In the genomic region with DNA sequence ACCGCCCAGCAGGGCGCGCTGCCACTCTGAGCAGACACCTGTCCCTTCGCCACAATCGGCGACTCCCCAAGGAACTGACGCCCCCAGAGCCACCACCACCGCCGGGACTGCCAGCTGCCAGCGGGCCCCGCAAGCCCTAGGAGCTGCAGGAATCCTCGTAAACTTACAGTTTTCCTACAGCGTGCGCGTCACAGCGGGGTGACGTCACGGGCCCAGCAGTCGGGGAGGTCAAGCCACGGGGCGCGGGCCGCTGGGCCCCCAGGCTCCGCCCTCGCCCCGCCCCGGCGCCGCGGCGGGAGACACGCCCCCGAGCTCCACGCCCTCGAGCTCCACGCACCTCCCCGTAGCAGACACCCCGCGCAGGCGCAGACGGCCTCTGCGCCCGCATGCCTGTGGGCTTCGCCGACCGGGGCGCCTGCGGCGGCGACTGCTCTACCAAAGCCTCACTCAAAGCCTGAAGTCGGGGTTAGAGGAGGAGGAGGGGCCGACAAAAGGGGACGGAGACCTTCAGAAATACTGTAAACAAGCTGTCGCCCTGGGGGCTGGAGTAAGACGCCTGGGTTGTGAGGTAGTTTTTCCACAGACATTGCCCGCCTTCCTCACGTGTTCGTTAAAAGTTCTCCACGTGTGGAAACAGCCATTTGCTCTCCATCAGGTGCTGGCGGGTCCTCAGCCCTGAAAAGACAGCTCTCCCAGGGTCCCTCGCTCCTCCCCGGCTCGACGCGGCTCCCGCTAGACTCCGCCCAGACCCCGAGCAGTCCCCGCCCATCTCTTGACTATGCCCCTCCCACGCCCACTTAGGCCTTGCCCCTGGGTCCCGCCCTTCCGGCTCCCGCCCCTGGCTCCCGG, we compare ENCODE assay signal across 8 cellular contexts. TPM values are rescaled to one million over a fixed set of nuclear protein-coding genes. Genes with fewer than 3 reads are reported as not detected.
DNase-seq lines count a peak whose midpoint lies in the region; ATAC-seq lines count a peak whose summit lies in the region.

A gene with protein sequence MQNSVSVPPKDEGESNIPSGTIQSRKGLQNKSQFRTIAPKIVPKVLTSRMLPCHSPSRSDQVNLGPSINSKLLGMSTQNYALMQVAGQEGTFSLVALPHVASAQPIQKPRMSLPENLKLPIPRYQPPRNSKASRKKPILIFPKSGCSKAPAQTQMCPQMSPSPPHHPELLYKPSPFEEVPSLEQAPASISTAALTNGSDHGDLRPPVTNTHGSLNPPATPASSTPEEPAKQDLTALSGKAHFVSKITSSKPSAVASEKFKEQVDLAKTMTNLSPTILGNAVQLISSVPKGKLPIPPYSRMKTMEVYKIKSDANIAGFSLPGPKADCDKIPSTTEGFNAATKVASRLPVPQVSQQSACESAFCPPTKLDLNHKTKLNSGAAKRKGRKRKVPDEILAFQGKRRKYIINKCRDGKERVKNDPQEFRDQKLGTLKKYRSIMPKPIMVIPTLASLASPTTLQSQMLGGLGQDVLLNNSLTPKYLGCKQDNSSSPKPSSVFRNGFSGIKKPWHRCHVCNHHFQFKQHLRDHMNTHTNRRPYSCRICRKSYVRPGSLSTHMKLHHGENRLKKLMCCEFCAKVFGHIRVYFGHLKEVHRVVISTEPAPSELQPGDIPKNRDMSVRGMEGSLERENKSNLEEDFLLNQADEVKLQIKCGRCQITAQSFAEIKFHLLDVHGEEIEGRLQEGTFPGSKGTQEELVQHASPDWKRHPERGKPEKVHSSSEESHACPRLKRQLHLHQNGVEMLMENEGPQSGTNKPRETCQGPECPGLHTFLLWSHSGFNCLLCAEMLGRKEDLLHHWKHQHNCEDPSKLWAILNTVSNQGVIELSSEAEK (minus strand): TSS at position 200 of the 849 bp plus-strand sequence. CDS start 154,831 bp downstream, outside the sequence.

- H3K79me2 ChIP-seq in mesendoderm (ENCODE audit: control insufficient read depth, insufficient read depth, low read length): no peaks in the 10 kb centered on the region

- H3K36me3 ChIP-seq in effector memory CD4-positive, alpha-beta T cell (ENCODE audit: control insufficient read depth, insufficient read depth, low read length): no peaks in the 10 kb centered on the region
- H3K36me3 ChIP-seq in mesendoderm (ENCODE audit: control insufficient read depth, insufficient read depth, low read length): no peaks in the 10 kb centered on the region

- H3K4me1 ChIP-seq in effector memory CD4-positive, alpha-beta T cell (ENCODE audit: control insufficient read depth, insufficient read depth, low read length, poor library complexity, severe bottlenecking): peaks cover 9% of the 10 kb centered on the region
- H3K4me1 ChIP-seq in mesendoderm (ENCODE audit: control insufficient read depth, low read depth, low read length): no peaks in the 10 kb centered on the region

- no peak within 1 kb of the TSS for H2BK5ac ChIP-seq in mesendoderm (ENCODE audit: low read length)

- H3K9me3 ChIP-seq in effector memory CD4-positive, alpha-beta T cell (ENCODE audit: control insufficient read depth, low read length): no peaks in the 10 kb centered on the region

- peak within 1 kb of the TSS; percentile 57 for H3K4me3 ChIP-seq in effector memory CD4-positive, alpha-beta T cell (ENCODE audit: insufficient read depth, low read depth, low read length, poor library complexity, severe bottlenecking)
- peak within 1 kb of the TSS; percentile 60 for H3K4me3 ChIP-seq in mesendoderm (ENCODE audit: low read length)

- no peak within 1 kb of the TSS for H4K5ac ChIP-seq in mesendoderm (ENCODE audit: low read length)

- H3K27ac ChIP-seq in effector memory CD4-positive, alpha-beta T cell (ENCODE audit: insufficient read depth, low read length, poor library complexity, severe bottlenecking): peak within 1 kb of the TSS; percentile 89
- H3K27ac ChIP-seq in mesendoderm (ENCODE audit: low read depth, low read length): peak within 1 kb of the TSS; percentile 60

- H3K56ac ChIP-seq in mesendoderm (ENCODE audit: low read length): peak within 1 kb of the TSS; percentile 89

- H2AK5ac ChIP-seq in mesendoderm (ENCODE audit: low read length): no peak within 1 kb of the TSS

- peak within 1 kb of the TSS; percentile 76 for H3K9ac ChIP-seq in mesendoderm (ENCODE audit: low read length)

- H2BK120ac ChIP-seq in mesendoderm (ENCODE audit: low read depth, low read length): no peak within 1 kb of the TSS

- no peaks in the 10 kb centered on the region for H3K27me3 ChIP-seq in effector memory CD4-positive, alpha-beta T cell (replicated peaks; ENCODE audit: control insufficient read depth, insufficient read depth, low read length, poor library complexity, severe bottlenecking)
- H3K27me3 ChIP-seq in mesendoderm (ENCODE audit: insufficient read depth, low read length, poor library complexity): no peaks in the 10 kb centered on the region

- DNase-seq in COR-L47 (lab: John Stamatoyannopoulos, UW) (peak; percentile 67), HS-27A (ENCODE audit: low read depth) (peak; percentile 58), NK-92 (lab: John Stamatoyannopoulos, UW; ENCODE audit: unreplicated experiment) (peak; percentile 57), mesendoderm (peak; percentile 96)
- peak; percentile 88 to 90 for DNase-seq in activated CD8-positive, alpha-beta memory T cell treated with anti-CD3 and anti-CD28 coated beads for 4 hours (ENCODE audit: low read depth in 2 of 2)
- peak; percentile 91 to 92 (median 92) for DNase-seq in effector memory CD4-positive, alpha-beta T cell
- peak; percentile 94 for DNase-seq in stimulated activated CD8-positive, alpha-beta memory T cell treated with anti-CD3 and anti-CD28 coated beads, Interleukin-12 subunit alpha, Interleukin-12 subunit beta, amount 100 ng/mL, for 4 hours (ENCODE audit: low read depth)

- peak; percentile 57 for ATAC-seq in GM19468 (IDR thresholded peaks at IDR 0.05; ENCODE audit: extremely low read depth, unreplicated experiment)

- no CpG with 5 or more reads among the region's 74 CpGs for WGBS in mesendoderm (ENCODE audit: extremely low coverage, insufficient coverage, low lambda C conversion rate)

- no peak within 1 kb of the TSS for H2BK15ac ChIP-seq in mesendoderm (replicated peaks; ENCODE audit: low read depth)

- no peaks in the 10 kb centered on the region for H3K79me1 ChIP-seq in mesendoderm (ENCODE audit: low read length)

- H3K4me2 ChIP-seq in mesendoderm (ENCODE audit: low read length): peak within 1 kb of the TSS; percentile 84

- no peak within 1 kb of the TSS for H3K23ac ChIP-seq in mesendoderm (ENCODE audit: low read length)

- peak within 1 kb of the TSS; percentile 28 for H3K18ac ChIP-seq in mesendoderm (ENCODE audit: low read length)

- H3K4ac ChIP-seq in mesendoderm (ENCODE audit: low read depth, low read length): no peak within 1 kb of the TSS

- H4K8ac ChIP-seq in mesendoderm (ENCODE audit: low read depth, low read length): no peak within 1 kb of the TSS

RNA-seq across cellular contexts. Expression of the gene that starts here (rescaled TPM):
- polyA plus RNA-seq in mesendoderm (2013, experiment 1 of 2): 0.80 TPM
- 0.91 TPM for polyA plus RNA-seq in mesendoderm (2013, experiment 2 of 2)

Comparison
In these comparisons a context has a peak if more than half of its experiments do, and no peak if none do; other contexts are left out.
1. Peak in every context shown above with its lines: DNase-seq, ATAC-seq, H3K4me3 ChIP-seq and H3K27ac ChIP-seq.